ENCODE assay signal across 10 cellular contexts in the genomic region with DNA sequence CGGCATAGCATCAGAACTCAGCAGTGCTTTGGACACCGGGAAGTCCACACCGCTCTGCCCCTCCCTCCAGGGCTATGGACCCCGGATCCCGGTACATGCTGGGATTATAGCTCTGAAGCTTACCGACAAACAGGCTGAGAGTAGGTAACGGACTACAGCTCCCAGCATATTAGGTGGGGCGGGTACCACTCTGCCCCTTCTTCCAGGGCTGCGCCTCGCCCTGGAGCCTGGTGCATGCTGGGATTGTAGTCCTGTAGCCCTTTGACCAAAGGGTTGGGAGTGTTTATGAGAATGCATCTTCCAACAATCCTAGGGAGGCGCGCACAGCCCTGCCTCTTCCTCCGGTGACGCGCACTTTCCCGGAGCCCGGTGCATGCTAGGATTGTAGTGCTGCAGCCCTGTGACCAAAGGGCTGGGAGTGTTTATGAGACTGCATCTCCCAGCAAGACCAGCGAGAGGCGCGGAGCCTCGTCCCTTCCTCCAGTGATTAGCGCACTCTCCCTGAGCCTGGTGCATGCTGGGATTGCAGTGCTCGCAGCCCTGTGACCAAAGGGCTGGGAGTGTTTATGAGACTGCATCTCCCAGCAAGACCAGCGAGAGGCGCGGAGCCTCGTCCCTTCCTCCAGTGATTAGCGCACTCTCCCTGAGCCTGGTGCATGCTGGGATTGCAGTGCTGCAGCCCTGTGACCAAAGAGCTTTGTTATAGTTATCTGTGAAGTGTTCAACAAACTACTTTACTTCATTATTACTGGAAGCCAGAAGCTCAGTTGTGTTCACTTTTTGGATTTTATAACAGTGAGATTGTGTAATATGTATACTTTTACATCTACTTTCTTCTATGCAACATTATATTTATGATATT. TPM values are rescaled to one million over a fixed set of nuclear protein-coding genes. Genes with fewer than 3 reads are reported as not detected.
"Had no signal": no experiment of that assay in that cellular context is flagged by ENCODE, and none has a peak within 500 bp of the region (broad histone marks: within the 10 kb centered on the region; RNA-seq: fewer than 3 reads in every experiment).

No MANE protein-coding gene starts in this region.

RNA-seq across cellular contexts. Expression of gene DBET, which starts 14.7 kb away (rescaled TPM):
- total RNA-seq: activated CD4-positive, alpha-beta memory T cell treated with anti-CD3 and anti-CD28 coated beads, Interleukin-2, amount 10 ng/mL, durations not matched to agents 7 days and 5 days; activated CD4-positive, alpha-beta T cell treated with anti-CD3 and anti-CD28 coated beads for 36 hours; activated CD8-positive, alpha-beta memory T cell treated with anti-CD3 and anti-CD28 coated beads for 36 hours; activated T-helper 17 cell treated with anti-CD3 and anti-CD28 coated beads, Interleukin-2, amount 50 U/mL, for 72 hours; astrocyte; LHCN-M2; MCF 10A; PC-3; T-helper 2 cell treated with Interferon-gamma antibody and Interleukin-4, amounts not matched to agents 100 ng/mL and 5 ng/mL, for 36 hours had no signal

RNA-seq across cellular contexts. Expression of gene FRG2, which starts 22.6 kb away (rescaled TPM):
- total RNA-seq: activated CD4-positive, alpha-beta memory T cell treated with anti-CD3 and anti-CD28 coated beads, Interleukin-2, amount 10 ng/mL, durations not matched to agents 7 days and 5 days; activated CD4-positive, alpha-beta T cell treated with anti-CD3 and anti-CD28 coated beads for 36 hours; activated naive CD4-positive, alpha-beta T cell treated with anti-CD3 and anti-CD28 coated beads for 36 hours; astrocyte; LHCN-M2; MCF 10A; T-helper 2 cell treated with Interferon-gamma antibody and Interleukin-4, amounts not matched to agents 100 ng/mL and 5 ng/mL, for 36 hours had no signal
